Comparison of ENCODE assay signal across 7 cellular contexts in the genomic region with DNA sequence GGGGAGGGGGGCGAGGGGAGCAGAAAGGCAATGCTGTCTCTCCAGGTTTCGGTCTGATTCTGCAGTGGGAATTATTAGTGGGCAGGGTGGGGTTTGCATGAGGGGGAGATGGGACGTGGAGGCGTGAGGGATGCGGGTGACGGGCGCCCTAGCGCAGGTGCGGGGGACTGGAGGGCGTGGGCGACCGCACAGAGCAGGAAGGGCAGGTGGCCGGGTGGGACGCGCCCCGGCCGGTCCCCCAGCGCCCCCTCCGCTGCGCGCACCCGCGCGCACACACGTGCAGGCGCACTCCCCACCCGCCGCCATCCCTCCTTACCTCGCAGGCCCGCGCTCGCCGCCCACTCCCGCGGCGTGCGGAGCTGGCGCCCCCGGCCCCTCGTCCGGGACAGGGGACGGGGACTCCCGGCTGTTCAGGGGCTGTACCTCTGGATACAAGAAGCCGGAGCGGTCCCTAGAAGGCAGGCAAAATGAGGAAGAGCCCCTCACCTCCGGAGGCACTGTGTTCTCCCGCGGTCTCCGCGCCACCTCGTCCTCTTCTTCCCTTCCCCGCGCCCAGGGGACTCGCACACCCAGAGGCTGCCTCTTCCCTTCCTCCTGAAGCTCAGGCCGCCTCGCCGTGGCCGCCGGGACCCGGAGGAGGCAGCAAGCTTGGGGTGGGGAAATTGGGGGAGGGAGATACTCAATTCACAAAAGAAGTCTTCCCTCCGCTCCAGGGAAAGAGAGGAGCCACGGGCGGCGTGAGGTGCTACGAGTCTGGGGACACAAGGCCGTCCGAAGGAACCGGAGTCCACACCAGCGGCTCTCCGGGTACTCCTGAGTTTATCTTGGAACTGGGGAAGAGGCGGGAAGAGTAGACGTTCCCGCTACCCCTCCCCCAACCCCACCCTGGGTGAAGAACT. TPM values are rescaled to one million over a fixed set of nuclear protein-coding genes. Genes with fewer than 3 reads are reported as not detected.
A peak's percentile ranks its signal among the peaks of the same experiment; 100 is the strongest.
DNase-seq lines count a peak whose midpoint lies in the region; ATAC-seq and TF ChIP-seq lines count a peak whose summit lies in the region.

No MANE protein-coding gene starts in this region.

- peak overlapping the region; percentile 46 for H3K4me3 ChIP-seq in NT2/D1 (ENCODE audit: insufficient read length, low read depth)
- peak overlapping the region; percentile 7 to 57 (median 42) for H3K4me3 ChIP-seq in heart left ventricle

- H3K36me3 ChIP-seq in NT2/D1 (ENCODE audit: insufficient read depth, insufficient read length, low read length) (no peaks in the 10 kb centered on the region), heart left ventricle (no peaks in the 10 kb centered on the region)

- TF ChIP-seq CTCF in GM13977 (IDR thresholded peaks at IDR 0.05; ENCODE audit: extremely low read depth, insufficient read depth, missing control alignments) (no peak), heart left ventricle (IDR thresholded peaks at IDR 0.05) (no peak)

- H3K4me1 ChIP-seq in NT2/D1 (ENCODE audit: insufficient read depth, insufficient read length) (no peaks in the 10 kb centered on the region), heart left ventricle (peaks cover 0 to 29% (median 6%) of the 10 kb centered on the region in 12 donors)

- ATAC-seq in heart left ventricle, result peak in 1 of 4 donors; percentile 36
- no peak for ATAC-seq in HG03469 (IDR thresholded peaks at IDR 0.05; ENCODE audit: unreplicated experiment)
- no peak for ATAC-seq in GM19397 (IDR thresholded peaks at IDR 0.05; ENCODE audit: unreplicated experiment)

- H3K27ac ChIP-seq in heart left ventricle, result no peak overlapping the region

- DNase-seq in GM13977 (ENCODE audit: low spot score) (peak; percentile 42), NT2/D1 (ENCODE audit: low read depth, low spot score) (no peak), heart left ventricle (peak in 2 of 5 donors; percentile 21 to 53), retina (peak; percentile 79)
- DNase-seq in stimulated activated CD8-positive, alpha-beta memory T cell treated with anti-CD3 and anti-CD28 coated beads, Interleukin-4, amount 100 ng/mL, for 48 hours, result no peak

- H3K27me3 ChIP-seq in NT2/D1 (ENCODE audit: insufficient read depth, insufficient read length), result peaks cover 53% of the 10 kb centered on the region
- peaks cover 17 to 68% (median 38%) of the 10 kb centered on the region in 9 donors for H3K27me3 ChIP-seq in heart left ventricle

- in situ Hi-C loops in GM13977 (cut with MboI; ENCODE audit: low pct_unique_long_range_greater_than_20kb, low sequenced_read_pairs, unreplicated experiment), result no loop called here

- no peaks in the 10 kb centered on the region for H3K9me3 ChIP-seq in NT2/D1 (ENCODE audit: insufficient read depth, low read length)
- H3K9me3 ChIP-seq in heart left ventricle, result peaks cover 0 to 5% (median 0%) of the 10 kb centered on the region in 12 donors

- intact Hi-C loops in heart left ventricle (cut with DNase I), result loop anchor here in 1 of 10 donors (5.0 kb wide), 1 partner anchor 1859 kb away; no protein-coding TSS in a partner anchor

- peak overlapping the region; percentile 42 for H3K9ac ChIP-seq in NT2/D1 (ENCODE audit: insufficient read length, low read depth)

- WGBS in heart left ventricle, 4 donors, result 1 to 2% (median 1%) methylated on average over 28 to 73 of the region's 73 CpGs

- no peak for TF ChIP-seq POLR2A in heart left ventricle (IDR thresholded peaks at IDR 0.05)

RNA-seq across cellular contexts. Expression of a gene that starts 1.3 kb away (rescaled TPM):
- 1 to 10 TPM in 1 of 9 donors, under 1 TPM in 2, not detected in 6; 0.15 to 3.8 (median 0.17) TPM for total RNA-seq in heart left ventricle
- polyA plus RNA-seq in heart left ventricle, result under 1 TPM in 1 of 2 donors, not detected in 1; 0.04 TPM

Comparison
In these comparisons a context has a peak if more than half of its experiments do, and no peak if none do; other contexts are left out.
1. DNase-seq: peak in GM13977 (single experiment) and retina (single experiment); none in NT2/D1 (single experiment) and stimulated activated CD8-positive, alpha-beta memory T cell treated with anti-CD3 and anti-CD28 coated beads, Interleukin-4, amount 100 ng/mL, for 48 hours (single experiment).